ENCODE assay signal across 8 cellular contexts in the genomic region with DNA sequence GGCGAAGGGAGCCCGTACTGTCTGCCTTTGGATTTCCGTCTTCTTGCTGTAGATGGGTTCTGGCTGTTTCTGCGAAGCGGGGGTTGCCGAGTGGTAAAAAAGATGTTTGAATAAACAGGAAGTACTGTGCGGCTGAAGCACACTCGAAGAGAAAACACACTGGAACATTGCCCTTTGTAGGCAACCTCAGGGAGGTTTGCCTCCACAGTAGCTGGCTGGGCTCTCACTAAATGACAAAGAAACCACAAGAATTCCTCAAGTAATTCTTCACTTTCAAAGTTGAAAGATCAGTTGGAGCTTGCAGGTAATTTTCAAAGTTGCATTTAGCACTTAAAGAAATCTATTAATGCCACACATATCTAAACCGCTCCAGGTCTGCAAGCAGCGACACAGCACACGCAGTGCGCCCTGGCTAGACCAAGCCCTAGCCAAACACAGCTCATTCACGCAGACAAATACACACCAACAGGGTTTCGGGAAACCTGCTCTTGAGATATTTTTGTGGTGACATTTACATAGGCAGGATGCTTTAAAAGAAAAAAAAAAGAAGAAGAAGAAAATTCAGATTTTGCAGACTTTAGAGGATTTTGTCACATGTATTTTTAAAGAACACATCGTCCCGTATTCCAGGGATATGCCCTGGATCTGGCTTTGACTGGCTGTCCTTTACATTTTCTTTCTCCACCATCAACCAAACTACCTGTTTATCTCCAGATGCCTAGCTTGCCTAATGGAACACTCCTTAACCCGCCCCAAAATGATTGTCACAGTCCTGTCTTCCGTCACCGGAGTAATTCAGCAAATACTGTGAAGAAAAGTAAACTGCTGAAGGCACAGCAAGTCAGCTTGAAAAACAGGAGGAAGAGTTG.
DNase-seq lines count a peak whose midpoint lies in the region; ATAC-seq and TF ChIP-seq lines count a peak whose summit lies in the region.

No MANE protein-coding gene starts in this region.

- H3K36me3 Mint-ChIP-seq in CD14-positive monocyte, result peaks cover 7 to 9% of the 10 kb centered on the region in 2 donors

- TF ChIP-seq CTCF in CD14-positive monocyte (IDR thresholded peaks at IDR 0.05) (no peak), MM.1S (IDR thresholded peaks at IDR 0.05; ENCODE audit: low read length) (no peak)

- no peaks in the 10 kb centered on the region for H3K9me2 ChIP-seq in MM.1S (replicated peaks; ENCODE audit: insufficient read depth, low read length)

- peak overlapping the region in 6 of 7 donors; percentile 43 to 77 (median 66) for H3K27ac Mint-ChIP-seq in CD14-positive monocyte

- ATAC-seq in GM21528 (IDR thresholded peaks at IDR 0.05; ENCODE audit: low FRiP score, unreplicated experiment), result peak; percentile 73

- peaks cover 39% of the 10 kb centered on the region for H3K4me1 Mint-ChIP-seq in CD14-positive monocyte

- no peaks in the 10 kb centered on the region for H3K9me3 Mint-ChIP-seq in CD14-positive monocyte

- H3K4me2 ChIP-seq in MM.1S (ENCODE audit: low read depth, low read length), result peak overlapping the region; percentile 60

- H3K9me3 ChIP-seq in MM.1S (replicated peaks; ENCODE audit: insufficient read depth, low read length), result no peaks in the 10 kb centered on the region

- H3K27ac ChIP-seq in MM.1S (ENCODE audit: low read length) (peak overlapping the region; percentile 37; the same call in 1 of the 2 replicates), layer of hippocampus (ENCODE audit: low read depth, low read length) (peak overlapping the region; percentile 46)

- intact Hi-C loops in CD14-positive monocyte (cut with micrococcal nuclease), result no loop called here

- H3K27me3 ChIP-seq in MM.1S (replicated peaks; ENCODE audit: insufficient read depth, low read length) (no peaks in the 10 kb centered on the region), layer of hippocampus (ENCODE audit: control insufficient read depth, insufficient read depth, low read length) (no peaks in the 10 kb centered on the region)

- peak overlapping the region; percentile 64 for H2AFZ ChIP-seq in MM.1S (ENCODE audit: low read length)

- no peaks in the 10 kb centered on the region for H3K27me3 Mint-ChIP-seq in CD14-positive monocyte (ENCODE audit: low read depth in 3 of 3)

- H3K4me3 ChIP-seq in MM.1S (ENCODE audit: low read length), result peak overlapping the region; percentile 61

- H3K9ac ChIP-seq in MM.1S (ENCODE audit: low read length), result peak overlapping the region; percentile 56; the same call in 1 of the 2 replicates

- peak; percentile 59 for DNase-seq in CD14-positive monocyte (ENCODE audit: low spot score)
- peak; percentile 79 for DNase-seq in MM.1S
- DNase-seq in activated CD4-positive, CD25-positive, alpha-beta regulatory T cell treated with anti-CD3 and anti-CD28 coated beads, Interleukin-2, amount 50 U/mL, for 16 hours (ENCODE audit: low read depth, low spot score), result peak; percentile 51
- DNase-seq in cerebellum (ENCODE audit: low spot score), result peak; percentile 12
- DNase-seq in stimulated activated CD4-positive, alpha-beta T cell treated with anti-CD3 and anti-CD28 coated beads, Interleukin-2, amount 100 ng/mL, for 24 hours, result peak; percentile 62 to 72
- DNase-seq in LoVo (ENCODE audit: low spot score), result no peak

- H3K4me1 ChIP-seq in MM.1S (ENCODE audit: low read length), result no peaks in the 10 kb centered on the region

- no peaks in the 10 kb centered on the region for H4K20me1 ChIP-seq in MM.1S (ENCODE audit: insufficient read depth, low read length)

- no peaks in the 10 kb centered on the region for H3K79me2 ChIP-seq in MM.1S (ENCODE audit: low read length)

- H3K4me3 Mint-ChIP-seq in CD14-positive monocyte, result peak overlapping the region; percentile 76 to 88

- no peaks in the 10 kb centered on the region for H3F3A ChIP-seq in MM.1S (ENCODE audit: insufficient read depth, low read length)

- no peaks in the 10 kb centered on the region for H3K36me3 ChIP-seq in MM.1S (replicated peaks; ENCODE audit: insufficient read depth, low read length)
